Comparison of ENCODE assay signal across 12 cellular contexts in genomic region chr12:49903351-49903699, GRCh38. TPM values are rescaled to one million over a fixed set of nuclear protein-coding genes. Genes with fewer than 3 reads are reported as not detected.
DNase-seq lines count a peak whose midpoint lies in the region; TF ChIP-seq lines count a peak whose summit lies in the region.
"Had no signal": no experiment of that assay in that cellular context is flagged by ENCODE, and none has a peak within 500 bp of the region (broad histone marks: within the 10 kb centered on the region; RNA-seq: fewer than 3 reads in every experiment).

No MANE protein-coding gene starts in this region.

- H3K27me3 Mint-ChIP-seq in T-helper 1 cell treated with Interleukin-12 subunit alpha and Interleukin-12 subunit beta and Interleukin-4 antibody, amounts not matched to agents 30 μg/mL and 1 μg/mL, for 36 hours (ENCODE audit: low read depth), result peaks cover 27% of the 10 kb centered on the region
- peaks cover 17% of the 10 kb centered on the region for H3K27me3 Mint-ChIP-seq in activated naive CD8-positive, alpha-beta T cell treated with anti-CD3 and anti-CD28 coated beads for 36 hours

- no peak for TF ChIP-seq CTCF in spleen (IDR thresholded peaks at IDR 0.05 in 8 of 11, conservative IDR thresholded peaks at IDR 0.05 in 3 of 11)

- H3K9me3 Mint-ChIP-seq in T-helper 1 cell treated with Interleukin-12 subunit alpha and Interleukin-12 subunit beta and Interleukin-4 antibody, amounts not matched to agents 30 μg/mL and 1 μg/mL, for 36 hours, result no peaks in the 10 kb centered on the region
- no peaks in the 10 kb centered on the region for H3K9me3 Mint-ChIP-seq in activated naive CD8-positive, alpha-beta T cell treated with anti-CD3 and anti-CD28 coated beads for 36 hours

- no peak for DNase-seq in T-helper 1 cell
- DNase-seq in activated naive CD8-positive, alpha-beta T cell treated with anti-CD3 and anti-CD28 coated beads for 36 hours, result no peak
- DNase-seq in spleen, result peak; percentile 37
- DNase-seq in Ammon's horn (ENCODE audit: low spot score), result no peak
- no peak for DNase-seq in NCI-H2029 (lab: John Stamatoyannopoulos, UW)
- no peak for DNase-seq in NCI-H748 (lab: John Stamatoyannopoulos, UW; ENCODE audit: unreplicated experiment)

- 57 to 65% (median 61%) methylated on average over 8 to 12 of the region's 12 CpGs for WGBS in spleen, 5 donors

- H3K36me3 ChIP-seq in iPS-15b (ENCODE audit: control insufficient read depth, insufficient read depth, low read length) (no peaks in the 10 kb centered on the region), spleen (no peaks in the 10 kb centered on the region)

- peaks cover 3% of the 10 kb centered on the region for H3K4me1 ChIP-seq in iPS-15b (ENCODE audit: control insufficient read depth, insufficient read depth, low read length)
- H3K4me1 ChIP-seq in spleen, result peaks cover 0 to 19% (median 12%) of the 10 kb centered on the region in 6 donors

- H3K4me3 ChIP-seq in iPS-15b (ENCODE audit: low read depth, low read length), result peak overlapping the region; percentile 26
- H3K4me3 ChIP-seq in spleen, result peak overlapping the region in 7 of 8 donors; percentile 22 to 68 (median 35)
- H3K4me3 ChIP-seq: GM12878 had no signal

- H3K36me3 Mint-ChIP-seq in T-helper 1 cell treated with Interleukin-12 subunit alpha and Interleukin-12 subunit beta and Interleukin-4 antibody, amounts not matched to agents 30 μg/mL and 1 μg/mL, for 36 hours (ENCODE audit: low read depth), result no peaks in the 10 kb centered on the region
- no peaks in the 10 kb centered on the region for H3K36me3 Mint-ChIP-seq in activated naive CD8-positive, alpha-beta T cell treated with anti-CD3 and anti-CD28 coated beads for 36 hours

- no peaks in the 10 kb centered on the region for H3K9me3 ChIP-seq in iPS-15b (ENCODE audit: control insufficient read depth, insufficient read depth, low read length)
- H3K9me3 ChIP-seq in spleen, result no peaks in the 10 kb centered on the region

- peaks cover 19% of the 10 kb centered on the region for H3K27me3 ChIP-seq in iPS-15b (ENCODE audit: control insufficient read depth, insufficient read depth, low read length)
- H3K27me3 ChIP-seq in spleen (replicated peaks in 1 of 7), result peaks cover 0 to 48% (median 10%) of the 10 kb centered on the region in 7 donors

- intact Hi-C loops in spleen (cut with DNase I; ENCODE audit: low total_unique reads), result no loop called here

- no peak overlapping the region for H3K27ac Mint-ChIP-seq in T-helper 1 cell treated with Interleukin-12 subunit alpha and Interleukin-12 subunit beta and Interleukin-4 antibody, amounts not matched to agents 30 μg/mL and 1 μg/mL, for 36 hours
- no peak overlapping the region for H3K27ac Mint-ChIP-seq in activated naive CD8-positive, alpha-beta T cell treated with anti-CD3 and anti-CD28 coated beads for 36 hours

- no peak for TF ChIP-seq POLR2A in spleen (IDR thresholded peaks at IDR 0.05)

- H3K9ac ChIP-seq in iPS-15b (ENCODE audit: low read depth, low read length), result no peak overlapping the region

- H3K27ac ChIP-seq in spleen, result peak overlapping the region in 3 of 8 donors; percentile 33 to 49 (median 36)
- H3K27ac ChIP-seq: 22Rv1 had no signal

- peak overlapping the region; percentile 45 for H3K4me3 Mint-ChIP-seq in T-helper 1 cell treated with Interleukin-12 subunit alpha and Interleukin-12 subunit beta and Interleukin-4 antibody, amounts not matched to agents 30 μg/mL and 1 μg/mL, for 36 hours
- peak overlapping the region; percentile 16 for H3K4me3 Mint-ChIP-seq in activated naive CD8-positive, alpha-beta T cell treated with anti-CD3 and anti-CD28 coated beads for 36 hours

- H3K4me1 Mint-ChIP-seq in T-helper 1 cell treated with Interleukin-12 subunit alpha and Interleukin-12 subunit beta and Interleukin-4 antibody, amounts not matched to agents 30 μg/mL and 1 μg/mL, for 36 hours (ENCODE audit: low read depth), result peaks cover 7% of the 10 kb centered on the region
- peaks cover 10% of the 10 kb centered on the region for H3K4me1 Mint-ChIP-seq in activated naive CD8-positive, alpha-beta T cell treated with anti-CD3 and anti-CD28 coated beads for 36 hours

RNA-seq across cellular contexts. Expression of gene FAIM2, which starts 0.4 kb away (rescaled TPM):
- under 1 TPM; 0.08 to 0.60 TPM for total RNA-seq in activated naive CD8-positive, alpha-beta T cell treated with anti-CD3 and anti-CD28 coated beads for 36 hours
- 1 to 10 TPM in 4 of 7 donors, under 1 TPM in 2, not detected in 1; 0.09 to 3.2 (median 1.7) TPM for total RNA-seq in spleen
- under 1 TPM; 0.04 to 0.19 (median 0.17) TPM for polyA plus RNA-seq in spleen
- total RNA-seq: GM12878 had no signal
- polyA plus RNA-seq: GM12878, keratinocyte had no signal

RNA-seq across cellular contexts. Expression of gene AQP2, which starts 47.2 kb away (rescaled TPM):
- total RNA-seq in activated naive CD8-positive, alpha-beta T cell treated with anti-CD3 and anti-CD28 coated beads for 36 hours, result not detected
- not detected for total RNA-seq in spleen
- not detected for polyA plus RNA-seq in spleen
- total RNA-seq: GM12878, NCI-H460 had no signal
- polyA plus RNA-seq: GM12878, keratinocyte had no signal

RNA-seq across cellular contexts. Expression of gene AQP5, which starts 58.3 kb away (rescaled TPM):
- not detected for total RNA-seq in activated naive CD8-positive, alpha-beta T cell treated with anti-CD3 and anti-CD28 coated beads for 36 hours
- total RNA-seq in spleen, result under 1 TPM in 3 of 7 donors, not detected in 4; 0.26 to 0.46 (median 0.30) TPM
- polyA plus RNA-seq in spleen, result under 1 TPM in 2 of 3 donors, not detected in 1; 0.05 to 0.45 TPM
- total RNA-seq: GM12878, NCI-H460 had no signal
- polyA plus RNA-seq: GM12878, keratinocyte had no signal
